In the genomic region with DNA sequence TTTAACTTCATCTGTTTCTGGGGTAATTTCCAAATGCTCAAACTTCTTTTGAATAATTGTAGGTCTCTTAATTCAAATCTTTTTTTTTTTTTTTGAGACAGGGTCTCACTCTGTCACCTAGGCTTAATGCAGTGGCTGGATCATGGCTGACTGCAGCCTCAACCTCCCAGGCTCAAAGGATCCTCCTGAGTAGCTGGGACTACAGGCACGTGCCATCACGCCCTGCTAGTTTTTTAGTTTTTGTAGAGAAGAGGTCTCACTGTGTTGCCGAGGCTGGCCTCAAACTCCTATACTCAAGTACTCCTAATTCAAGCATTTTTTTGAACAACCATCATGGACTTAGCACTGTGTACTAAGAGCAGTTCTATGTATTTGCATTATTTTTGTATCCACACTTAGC, we compare ENCODE assay signal across 23 cellular contexts. TPM values are rescaled to one million over a fixed set of nuclear protein-coding genes. Genes with fewer than 3 reads are reported as not detected.
DNase-seq lines count a peak whose midpoint lies in the region; ATAC-seq and TF ChIP-seq lines count a peak whose summit lies in the region.
"Had no signal": no experiment of that assay in that cellular context is flagged by ENCODE, and none has a peak within 500 bp of the region (broad histone marks: within the 10 kb centered on the region; RNA-seq: fewer than 3 reads in every experiment).

No MANE protein-coding gene starts in this region.

- DNase-seq in activated naive CD4-positive, alpha-beta T cell treated with anti-CD3 and anti-CD28 coated beads, Interleukin-2, amount 50 U/mL, for 16 hours, result no peak
- DNase-seq in MM.1S (no peak), NCI-H2196 (lab: John Stamatoyannopoulos, UW; ENCODE audit: unreplicated experiment) (no peak), colonic mucosa (no peak), endothelial cell (ENCODE audit: low spot score) (no peak)
- DNase-seq in activated T-helper 1 cell treated with anti-CD3 and anti-CD28 coated beads, Interleukin-12 subunit alpha, Interleukin-12 subunit beta, Interleukin-2, Interleukin-4 antibody, amounts not matched to agents 30 ng/mL and 10 ng/mL and 1 ng/mL, durations not matched to agents 14 hours and 24 hours and 36 hours (ENCODE audit: low spot score), result no peak
- DNase-seq: activated CD4-positive, CD25-positive, alpha-beta regulatory T cell; activated gamma-delta T cell; CD4-positive, alpha-beta T cell; effector CD4-positive, alpha-beta T cell; left ventricle myocardium inferior; naive B cell; NCI-H1092 treated with DMSO at 0.1 percent for 48 hours; NCI-H187 treated with DMSO at 0.1 percent for 48 hours; SJCRH30; stimulated activated naive CD4-positive, alpha-beta T cell had no signal

- H3K9me3 ChIP-seq in MM.1S (replicated peaks; ENCODE audit: insufficient read depth, low read length), result no peaks in the 10 kb centered on the region
- H3K9me3 ChIP-seq in colonic mucosa, result no peaks in the 10 kb centered on the region
- H3K9me3 ChIP-seq: left ventricle myocardium inferior, SJCRH30, thoracic aorta, vagina had no signal

- H3K4me1 ChIP-seq in MM.1S (ENCODE audit: low read length) (peaks cover 33% of the 10 kb centered on the region), colonic mucosa (no peaks in the 10 kb centered on the region)

- peaks cover 38% of the 10 kb centered on the region for H3F3A ChIP-seq in MM.1S (ENCODE audit: insufficient read depth, low read length)

- no peak overlapping the region for H3K4me3 ChIP-seq in MM.1S (ENCODE audit: low read length)
- no peak overlapping the region for H3K4me3 ChIP-seq in colonic mucosa
- H3K4me3 ChIP-seq: left ventricle myocardium inferior, SJCRH30, thoracic aorta, vagina had no signal

- no peak for TF ChIP-seq CTCF in MM.1S (IDR thresholded peaks at IDR 0.05; ENCODE audit: low read length)
- no peak for TF ChIP-seq CTCF in colonic mucosa (IDR thresholded peaks at IDR 0.05)
- no peak for TF ChIP-seq CTCF in endothelial cell (IDR thresholded peaks at IDR 0.05; ENCODE audit: unreplicated experiment)

- H3K4me3 Mint-ChIP-seq in activated naive CD4-positive, alpha-beta T cell treated with anti-CD3 and anti-CD28 coated beads, Interleukin-2, amount 50 U/mL, for 24 hours, result peak overlapping the region; percentile 98
- peak overlapping the region; percentile 99 for H3K4me3 Mint-ChIP-seq in activated T-helper 1 cell treated with anti-CD3 and anti-CD28 coated beads, Interleukin-12 subunit alpha, Interleukin-12 subunit beta, Interleukin-2, Interleukin-4 antibody, amounts not matched to agents 30 ng/mL and 10 ng/mL and 1 ng/mL, durations not matched to agents 14 hours and 24 hours and 36 hours
- no peak overlapping the region for H3K4me3 Mint-ChIP-seq in stimulated activated memory B cell treated with anti-CD40 and anti-IgM and Interleukin-4, amounts not matched to agents 10 μg/mL and 1 μg/mL and 100 μg/mL, for 72 hours
- H3K4me3 Mint-ChIP-seq in endothelial cell (ENCODE audit: unreplicated experiment), result no peak overlapping the region

- H3K79me2 ChIP-seq in MM.1S (ENCODE audit: low read length), result peaks cover 21% of the 10 kb centered on the region

- H3K27ac Mint-ChIP-seq in activated naive CD4-positive, alpha-beta T cell treated with anti-CD3 and anti-CD28 coated beads, Interleukin-2, amount 50 U/mL, for 24 hours, result peak overlapping the region; percentile 96
- peak overlapping the region; percentile 83 for H3K27ac Mint-ChIP-seq in activated T-helper 1 cell treated with anti-CD3 and anti-CD28 coated beads, Interleukin-12 subunit alpha, Interleukin-12 subunit beta, Interleukin-2, Interleukin-4 antibody, amounts not matched to agents 30 ng/mL and 10 ng/mL and 1 ng/mL, durations not matched to agents 14 hours and 24 hours and 36 hours
- H3K27ac Mint-ChIP-seq in stimulated activated memory B cell treated with anti-CD40 and anti-IgM and Interleukin-4, amounts not matched to agents 10 μg/mL and 1 μg/mL and 100 μg/mL, for 72 hours, result peak overlapping the region; percentile 86
- H3K27ac Mint-ChIP-seq in endothelial cell (ENCODE audit: unreplicated experiment), result no peak overlapping the region
- H3K27ac Mint-ChIP-seq: progenitor cell of endocrine pancreas had no signal

- ATAC-seq in stimulated activated memory B cell treated with anti-CD40 and anti-IgM and Interleukin-4, amounts not matched to agents 10 μg/mL and 1 μg/mL and 100 μg/mL, for 72 hours, result no peak
- ATAC-seq: sciatic nerve had no signal

- H4K20me1 ChIP-seq in MM.1S (ENCODE audit: insufficient read depth, low read length), result no peaks in the 10 kb centered on the region

- peak overlapping the region; percentile 89 for H3K4me2 ChIP-seq in MM.1S (ENCODE audit: low read depth, low read length)

- H3K9me2 ChIP-seq in MM.1S (replicated peaks; ENCODE audit: insufficient read depth, low read length), result no peaks in the 10 kb centered on the region

- peak overlapping the region; percentile 99; the same call in 1 of the 2 replicates for H3K27ac ChIP-seq in MM.1S (ENCODE audit: low read length)
- H3K27ac ChIP-seq in colonic mucosa, result no peak overlapping the region
- H3K27ac ChIP-seq: epithelial cell of prostate, left ventricle myocardium inferior, SJCRH30, thoracic aorta, vagina had no signal

- H3K27me3 ChIP-seq in MM.1S (replicated peaks; ENCODE audit: insufficient read depth, low read length) (no peaks in the 10 kb centered on the region), colonic mucosa (no peaks in the 10 kb centered on the region)
- H3K27me3 ChIP-seq: SJCRH30, vagina had no signal

- H3K36me3 ChIP-seq in MM.1S (replicated peaks; ENCODE audit: insufficient read depth, low read length) (no peaks in the 10 kb centered on the region), colonic mucosa (no peaks in the 10 kb centered on the region)
- H3K36me3 ChIP-seq: left ventricle myocardium inferior, SJCRH30, thoracic aorta, vagina had no signal

- H3K36me3 Mint-ChIP-seq in activated naive CD4-positive, alpha-beta T cell treated with anti-CD3 and anti-CD28 coated beads, Interleukin-2, amount 50 U/mL, for 24 hours, result no peaks in the 10 kb centered on the region
- H3K36me3 Mint-ChIP-seq in activated T-helper 1 cell treated with anti-CD3 and anti-CD28 coated beads, Interleukin-12 subunit alpha, Interleukin-12 subunit beta, Interleukin-2, Interleukin-4 antibody, amounts not matched to agents 30 ng/mL and 10 ng/mL and 1 ng/mL, durations not matched to agents 14 hours and 24 hours and 36 hours (ENCODE audit: low read depth), result peaks cover 19% of the 10 kb centered on the region
- peaks cover 7% of the 10 kb centered on the region for H3K36me3 Mint-ChIP-seq in stimulated activated memory B cell treated with anti-CD40 and anti-IgM and Interleukin-4, amounts not matched to agents 10 μg/mL and 1 μg/mL and 100 μg/mL, for 72 hours
- H3K36me3 Mint-ChIP-seq in endothelial cell (ENCODE audit: low read depth, unreplicated experiment), result no peaks in the 10 kb centered on the region
- H3K36me3 Mint-ChIP-seq: naive B cell had no signal

- intact Hi-C loops in activated T-helper 1 cell treated with anti-CD3 and anti-CD28 coated beads, Interleukin-12 subunit alpha, Interleukin-12 subunit beta, Interleukin-2, Interleukin-4 antibody, amounts not matched to agents 30 ng/mL and 10 ng/mL and 1 ng/mL, durations not matched to agents 14 hours and 24 hours and 36 hours (cut with micrococcal nuclease), result loop anchor here (1.0 to 10.0 kb wide), 4 partner anchors 18 to 1492 kb away; no protein-coding TSS in a partner anchor
- intact Hi-C loops in colonic mucosa (cut with DNase I), result no loop called here

- no peaks in the 10 kb centered on the region for H3K9me3 Mint-ChIP-seq in activated naive CD4-positive, alpha-beta T cell treated with anti-CD3 and anti-CD28 coated beads, Interleukin-2, amount 50 U/mL, for 24 hours
- no peaks in the 10 kb centered on the region for H3K9me3 Mint-ChIP-seq in activated T-helper 1 cell treated with anti-CD3 and anti-CD28 coated beads, Interleukin-12 subunit alpha, Interleukin-12 subunit beta, Interleukin-2, Interleukin-4 antibody, amounts not matched to agents 30 ng/mL and 10 ng/mL and 1 ng/mL, durations not matched to agents 14 hours and 24 hours and 36 hours
- no peaks in the 10 kb centered on the region for H3K9me3 Mint-ChIP-seq in stimulated activated memory B cell treated with anti-CD40 and anti-IgM and Interleukin-4, amounts not matched to agents 10 μg/mL and 1 μg/mL and 100 μg/mL, for 72 hours
- no peaks in the 10 kb centered on the region for H3K9me3 Mint-ChIP-seq in endothelial cell (ENCODE audit: unreplicated experiment)
- H3K9me3 Mint-ChIP-seq: CD4-positive, alpha-beta T cell had no signal

- H3K9ac ChIP-seq in MM.1S (ENCODE audit: low read length) (peak overlapping the region; percentile 98; the same call in 1 of the 2 replicates), colonic mucosa (ENCODE audit: low read depth in 2 of 2, low read length in 2 of 2) (no peak overlapping the region)

- no peaks in the 10 kb centered on the region for H3K27me3 Mint-ChIP-seq in activated naive CD4-positive, alpha-beta T cell treated with anti-CD3 and anti-CD28 coated beads, Interleukin-2, amount 50 U/mL, for 24 hours
- peaks cover 2% of the 10 kb centered on the region for H3K27me3 Mint-ChIP-seq in activated T-helper 1 cell treated with anti-CD3 and anti-CD28 coated beads, Interleukin-12 subunit alpha, Interleukin-12 subunit beta, Interleukin-2, Interleukin-4 antibody, amounts not matched to agents 30 ng/mL and 10 ng/mL and 1 ng/mL, durations not matched to agents 14 hours and 24 hours and 36 hours (ENCODE audit: insufficient read depth)
- H3K27me3 Mint-ChIP-seq in stimulated activated memory B cell treated with anti-CD40 and anti-IgM and Interleukin-4, amounts not matched to agents 10 μg/mL and 1 μg/mL and 100 μg/mL, for 72 hours, result no peaks in the 10 kb centered on the region
- H3K27me3 Mint-ChIP-seq in endothelial cell (ENCODE audit: unreplicated experiment), result peaks cover 11% of the 10 kb centered on the region
- H3K27me3 Mint-ChIP-seq: CD4-positive, alpha-beta T cell; naive B cell had no signal

- H3K4me1 Mint-ChIP-seq in activated naive CD4-positive, alpha-beta T cell treated with anti-CD3 and anti-CD28 coated beads, Interleukin-2, amount 50 U/mL, for 24 hours, result peaks cover 39% of the 10 kb centered on the region
- H3K4me1 Mint-ChIP-seq in activated T-helper 1 cell treated with anti-CD3 and anti-CD28 coated beads, Interleukin-12 subunit alpha, Interleukin-12 subunit beta, Interleukin-2, Interleukin-4 antibody, amounts not matched to agents 30 ng/mL and 10 ng/mL and 1 ng/mL, durations not matched to agents 14 hours and 24 hours and 36 hours (ENCODE audit: low read depth), result peaks cover 39% of the 10 kb centered on the region
- H3K4me1 Mint-ChIP-seq in stimulated activated memory B cell treated with anti-CD40 and anti-IgM and Interleukin-4, amounts not matched to agents 10 μg/mL and 1 μg/mL and 100 μg/mL, for 72 hours, result peaks cover 43% of the 10 kb centered on the region
- peaks cover 7% of the 10 kb centered on the region for H3K4me1 Mint-ChIP-seq in endothelial cell (ENCODE audit: unreplicated experiment)

- peak overlapping the region; percentile 47; the same call in 1 of the 2 replicates for H2AFZ ChIP-seq in MM.1S (ENCODE audit: low read length)

RNA-seq across cellular contexts. Expression of gene SIAH2, which starts 3.8 kb away (rescaled TPM):
- 175 and 177 TPM in 2 replicates for total RNA-seq in activated T-helper 1 cell treated with anti-CD3 and anti-CD28 coated beads, Interleukin-12 subunit alpha, Interleukin-12 subunit beta, Interleukin-2, Interleukin-4 antibody, amounts not matched to agents 30 ng/mL and 10 ng/mL and 1 ng/mL, durations not matched to agents 14 hours and 24 hours and 36 hours
- total RNA-seq in colonic mucosa, result 10 to 100 TPM; 27.9 to 33.8 TPM
- total RNA-seq in endothelial cell (ENCODE audit: unreplicated experiment), result 13.2 TPM

Comparison
In these comparisons a context has a peak if more than half of its experiments do, and no peak if none do; other contexts are left out.
1. H3K4me3 Mint-ChIP-seq: peak in activated naive CD4-positive, alpha-beta T cell treated with anti-CD3 and anti-CD28 coated beads, Interleukin-2, amount 50 U/mL, for 24 hours (single experiment) and activated T-helper 1 cell treated with anti-CD3 and anti-CD28 coated beads, Interleukin-12 subunit alpha, Interleukin-12 subunit beta, Interleukin-2, Interleukin-4 antibody, amounts not matched to agents 30 ng/mL and 10 ng/mL and 1 ng/mL, durations not matched to agents 14 hours and 24 hours and 36 hours (single experiment); none in stimulated activated memory B cell treated with anti-CD40 and anti-IgM and Interleukin-4, amounts not matched to agents 10 μg/mL and 1 μg/mL and 100 μg/mL, for 72 hours (single experiment) and endothelial cell (single experiment).